In the genomic region with DNA sequence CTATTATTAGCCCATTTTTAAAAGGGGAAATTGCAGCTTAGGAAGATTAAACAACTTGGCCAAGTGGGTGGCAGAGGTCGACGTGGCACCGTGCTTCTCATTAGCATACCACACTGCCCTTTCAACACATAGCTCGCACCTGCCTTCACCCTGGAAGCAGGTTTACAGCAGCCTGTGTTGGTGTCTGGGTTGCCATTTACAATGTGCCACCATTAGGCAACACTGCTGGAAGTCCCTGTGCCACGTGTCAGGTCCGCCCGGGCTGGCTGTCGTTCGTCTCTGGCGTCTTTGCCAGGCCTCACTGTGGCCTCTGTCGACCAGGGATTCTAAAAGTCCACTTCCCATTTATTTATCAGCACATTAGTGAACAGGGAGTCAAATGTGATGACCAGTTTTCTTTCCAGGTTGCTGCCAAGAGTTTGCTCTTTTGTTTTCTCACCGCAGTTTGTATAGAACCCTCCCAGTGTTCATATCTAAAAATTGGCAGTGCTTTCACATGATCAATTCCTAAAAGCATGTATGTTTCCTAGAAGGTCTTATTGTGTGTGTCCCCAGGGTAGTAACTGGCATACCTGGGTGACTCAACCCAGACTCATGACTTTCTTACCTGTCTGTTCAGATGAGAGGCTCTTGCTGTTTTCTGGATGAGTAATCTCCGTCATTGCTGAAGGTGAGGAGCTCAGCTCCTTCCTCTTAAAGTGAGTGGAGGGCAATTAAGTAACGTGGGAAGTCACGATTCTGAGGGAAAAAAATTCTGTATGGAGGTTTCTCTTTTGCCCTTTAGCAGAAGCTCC, we compare ENCODE assay signal across 16 cellular contexts. TPM values are rescaled to one million over a fixed set of nuclear protein-coding genes. Genes with fewer than 3 reads are reported as not detected.
DNase-seq lines count a peak whose midpoint lies in the region; ATAC-seq and TF ChIP-seq lines count a peak whose summit lies in the region.
"Had no signal": no experiment of that assay in that cellular context is flagged by ENCODE, and none has a peak within 500 bp of the region (broad histone marks: within the 10 kb centered on the region; RNA-seq: fewer than 3 reads in every experiment).

No MANE protein-coding gene starts in this region.

- H3K4me3 ChIP-seq in cardiac muscle cell (no peak overlapping the region), subcutaneous abdominal adipose tissue (ENCODE audit: low read depth in 1 of 5, low read length in 5 of 5) (no peak overlapping the region), thyroid gland (replicated peaks in 1 of 3) (no peak overlapping the region)
- H3K4me3 ChIP-seq: heart right ventricle, left ventricle myocardium inferior, vagina had no signal

- no peaks in the 10 kb centered on the region for H3K9me3 ChIP-seq in cardiac muscle cell (ENCODE audit: low read depth)
- H3K9me3 ChIP-seq in subcutaneous abdominal adipose tissue (ENCODE audit: control insufficient read depth in 5 of 5, low read length in 5 of 5), result no peaks in the 10 kb centered on the region
- no peaks in the 10 kb centered on the region for H3K9me3 ChIP-seq in thyroid gland
- H3K9me3 ChIP-seq: heart right ventricle, left ventricle myocardium inferior, vagina had no signal

- no peak for ATAC-seq in Right ventricle myocardium inferior
- ATAC-seq in stimulated activated effector memory CD8-positive, alpha-beta T cell treated with anti-CD3 and anti-CD28 coated beads, Interleukin-12 subunit alpha, Interleukin-12 subunit beta, amount 100 ng/mL, for 72 hours, result no peak

- H3K27ac ChIP-seq in cardiac muscle cell (peak overlapping the region; percentile 30), RWPE1 (peak overlapping the region; percentile 61), subcutaneous abdominal adipose tissue (ENCODE audit: low read depth, low read length) (peak overlapping the region; percentile 21), thyroid gland (no peak overlapping the region)
- H3K27ac ChIP-seq: heart right ventricle, left ventricle myocardium inferior, vagina had no signal

- peak overlapping the region; percentile 4 for H3K27ac Mint-ChIP-seq in glutamatergic neuron (ENCODE audit: unreplicated experiment)
- H3K27ac Mint-ChIP-seq in stimulated activated effector memory CD8-positive, alpha-beta T cell treated with anti-CD3 and anti-CD28 coated beads, Interleukin-12 subunit alpha, Interleukin-12 subunit beta, amount 100 ng/mL, for 72 hours, result no peak overlapping the region

- H3K4me1 ChIP-seq in cardiac muscle cell (ENCODE audit: low read depth), result peaks cover 37% of the 10 kb centered on the region
- peaks cover 0 to 19% (median 0%) of the 10 kb centered on the region in 5 donors for H3K4me1 ChIP-seq in subcutaneous abdominal adipose tissue (ENCODE audit: control insufficient read depth in 5 of 5, insufficient read depth in 5 of 5, low read length in 5 of 5)
- peaks cover 0 to 7% of the 10 kb centered on the region in 2 donors for H3K4me1 ChIP-seq in thyroid gland
- H3K4me1 ChIP-seq: vagina had no signal

- H3K4me1 Mint-ChIP-seq in glutamatergic neuron (ENCODE audit: low read depth, unreplicated experiment), result peaks cover 3% of the 10 kb centered on the region
- peaks cover 5% of the 10 kb centered on the region for H3K4me1 Mint-ChIP-seq in stimulated activated effector memory CD8-positive, alpha-beta T cell treated with anti-CD3 and anti-CD28 coated beads, Interleukin-12 subunit alpha, Interleukin-12 subunit beta, amount 100 ng/mL, for 72 hours

- DNase-seq in cardiac muscle cell (ENCODE audit: low read depth in 1 of 2, low spot score in 1 of 2) (no peak), Right ventricle myocardium inferior (ENCODE audit: missing footprints) (no peak), RWPE1 (ENCODE audit: low spot score) (peak; percentile 73), glutamatergic neuron (no peak), thyroid gland (no peak), OCI-M1 (lab: John Stamatoyannopoulos, UW) (no peak)
- no peak for DNase-seq in stimulated activated effector memory CD8-positive, alpha-beta T cell treated with anti-CD3 and anti-CD28 coated beads, Interleukin-12 subunit alpha, Interleukin-12 subunit beta, amount 100 ng/mL, for 72 hours (ENCODE audit: low spot score in 2 of 2)
- DNase-seq: activated CD4-positive, alpha-beta T cell treated with anti-CD3 and anti-CD28 coated beads, Interleukin-2, amount 50 U/mL, for 1 hour; cerebellar nuclear complex; heart right ventricle; left ventricle myocardium inferior; NCI-H1105 treated with DMSO at 0.1 percent for 48 hours; NCI-H446 treated with DMSO at 0.1 percent for 48 hours had no signal

- H3K27me3 ChIP-seq in cardiac muscle cell, result no peaks in the 10 kb centered on the region
- H3K27me3 ChIP-seq in subcutaneous abdominal adipose tissue (ENCODE audit: control insufficient read depth in 5 of 5, insufficient read depth in 4 of 5, low read length in 5 of 5), result no peaks in the 10 kb centered on the region
- no peaks in the 10 kb centered on the region for H3K27me3 ChIP-seq in thyroid gland
- H3K27me3 ChIP-seq: heart right ventricle, vagina had no signal

- no peaks in the 10 kb centered on the region for H3K9me3 Mint-ChIP-seq in glutamatergic neuron (ENCODE audit: unreplicated experiment)
- no peaks in the 10 kb centered on the region for H3K9me3 Mint-ChIP-seq in stimulated activated effector memory CD8-positive, alpha-beta T cell treated with anti-CD3 and anti-CD28 coated beads, Interleukin-12 subunit alpha, Interleukin-12 subunit beta, amount 100 ng/mL, for 72 hours
- H3K9me3 Mint-ChIP-seq: IgD-negative memory B cell had no signal

- peaks cover 32% of the 10 kb centered on the region for H3K36me3 ChIP-seq in cardiac muscle cell
- H3K36me3 ChIP-seq in subcutaneous abdominal adipose tissue (ENCODE audit: control insufficient read depth in 5 of 5, insufficient read depth in 5 of 5, low read length in 5 of 5), result peaks cover 20 to 84% (median 67%) of the 10 kb centered on the region in 5 donors
- peaks cover 8 to 14% of the 10 kb centered on the region in 2 donors for H3K36me3 ChIP-seq in thyroid gland

- CTCF ChIA-PET in RWPE1 (lab: Yijun Ruan, JAX), result interaction anchor here (0.6 to 1.6 kb wide), 2 partner anchors 38 to 50 kb away, joined by 4 to 7 read pairs; no protein-coding TSS in a partner anchor

- no peak for TF ChIP-seq POLR2A in thyroid gland (IDR thresholded peaks at IDR 0.05)

- intact Hi-C loops in Right ventricle myocardium inferior (cut with DNase I) (loop anchor here (2.0 kb wide), 1 partner anchor 38 kb away; no protein-coding TSS in a partner anchor), thyroid gland (cut with DNase I) (no loop called here)

- no peak overlapping the region for H3K4me3 Mint-ChIP-seq in glutamatergic neuron (ENCODE audit: unreplicated experiment)
- H3K4me3 Mint-ChIP-seq in stimulated activated effector memory CD8-positive, alpha-beta T cell treated with anti-CD3 and anti-CD28 coated beads, Interleukin-12 subunit alpha, Interleukin-12 subunit beta, amount 100 ng/mL, for 72 hours, result no peak overlapping the region

- no peaks in the 10 kb centered on the region for H3K36me3 Mint-ChIP-seq in glutamatergic neuron (ENCODE audit: unreplicated experiment)
- peaks cover 100% of the 10 kb centered on the region for H3K36me3 Mint-ChIP-seq in stimulated activated effector memory CD8-positive, alpha-beta T cell treated with anti-CD3 and anti-CD28 coated beads, Interleukin-12 subunit alpha, Interleukin-12 subunit beta, amount 100 ng/mL, for 72 hours
- H3K36me3 Mint-ChIP-seq: IgD-negative memory B cell had no signal

- no peak overlapping the region for H3K9ac ChIP-seq in subcutaneous abdominal adipose tissue (ENCODE audit: low read length in 5 of 5)

- POLR2A ChIA-PET in RWPE1 (lab: Yijun Ruan, JAX; ENCODE audit: low non-redundant PET), result no interaction called here

- H3K27me3 Mint-ChIP-seq in glutamatergic neuron (ENCODE audit: unreplicated experiment), result peaks cover 3% of the 10 kb centered on the region
- H3K27me3 Mint-ChIP-seq: IgD-negative memory B cell had no signal

- no peak for TF ChIP-seq CTCF in cardiac muscle cell (IDR thresholded peaks at IDR 0.05; ENCODE audit: low read depth, low read length)
- no peak for TF ChIP-seq CTCF in RWPE1 (conservative IDR thresholded peaks at IDR 0.05; ENCODE audit: low read depth)
- TF ChIP-seq CTCF in glutamatergic neuron (IDR thresholded peaks at IDR 0.05; ENCODE audit: partially characterized antibody, unreplicated experiment), result no peak
- no peak for TF ChIP-seq CTCF in thyroid gland (IDR thresholded peaks at IDR 0.05)

- WGBS in thyroid gland, 2 donors, result 69 to 75% methylated on average over 15 of the region's 15 CpGs

RNA-seq across cellular contexts. Expression of a gene that starts 9.2 kb away (rescaled TPM):
- 76.3 and 221 TPM in 2 replicates for total RNA-seq in cardiac muscle cell
- polyA plus RNA-seq in cardiac muscle cell, result 37.2 and 103 TPM in 2 replicates
- 9.4 TPM for total RNA-seq in Right ventricle myocardium inferior
- 95.2 TPM for total RNA-seq in glutamatergic neuron (ENCODE audit: unreplicated experiment)
- 10 to 100 TPM; 17.5 to 79.4 (median 29.8) TPM for total RNA-seq in thyroid gland

Comparison
In these comparisons a context has a peak if more than half of its experiments do, and no peak if none do; other contexts are left out.
1. H3K27ac ChIP-seq: peak in cardiac muscle cell (single experiment), RWPE1 (single experiment) and subcutaneous abdominal adipose tissue (single experiment); none in thyroid gland (0 of 3).